Comparison of ENCODE assay signal across 1 cellular context in genomic region chr3:149223461-149223820, GRCh38.
TF ChIP-seq lines count a peak whose summit lies in the region.

No MANE protein-coding gene starts in this region.

TF ChIP-seq in HepG2, 621 proteins besides CTCF, POLR2A, EP300 and RAD21 (continued from another document):
- no peak for TF ChIP-seq ZNF350 (CRISPR knock-in tag; IDR thresholded peaks at IDR 0.05; ENCODE audit: borderline replicate concordance, low read depth)
- TF ChIP-seq NCOA1 (CRISPR knock-in tag; IDR thresholded peaks at IDR 0.05) = 0 out of 2 replicates have a peak, but pooled peaks have one; percentile 21
- TF ChIP-seq THRA (CRISPR knock-in tag; IDR thresholded peaks at IDR 0.05; ENCODE audit: borderline replicate concordance) = no peak
- TF ChIP-seq BCL3 (CRISPR knock-in tag; IDR thresholded peaks at IDR 0.05) = peak; percentile 29; the same call in 1 of the 2 replicates
- 0 out of 2 replicates have a peak, but pooled peaks have one; percentile 36 for TF ChIP-seq MYNN (CRISPR knock-in tag; IDR thresholded peaks at IDR 0.05; ENCODE audit: low read depth)
- no peak for TF ChIP-seq ZFX (CRISPR knock-in tag; IDR thresholded peaks at IDR 0.05; ENCODE audit: low read depth)
- TF ChIP-seq ZNF543 (CRISPR knock-in tag; IDR thresholded peaks at IDR 0.05) = 0 out of 2 replicates have a peak, but pooled peaks have one; percentile 11
- TF ChIP-seq ZNF383 (CRISPR knock-in tag; IDR thresholded peaks at IDR 0.05; ENCODE audit: borderline replicate concordance) = no peak
- no peak for TF ChIP-seq REXO4 (CRISPR knock-in tag; IDR thresholded peaks at IDR 0.05; ENCODE audit: borderline replicate concordance)
- no peak for TF ChIP-seq PRDM4 (CRISPR knock-in tag; IDR thresholded peaks at IDR 0.05; ENCODE audit: borderline replicate concordance)
- 0 out of 2 replicates have a peak, but pooled peaks have one; percentile 93 for TF ChIP-seq FOXO4 (CRISPR knock-in tag; conservative IDR thresholded peaks at IDR 0.05)
- TF ChIP-seq HDAC2 (CRISPR knock-in tag; IDR thresholded peaks at IDR 0.05) = no peak
- 0 out of 2 replicates have a peak, but pooled peaks have one; percentile 0 for TF ChIP-seq DMAP1 (CRISPR knock-in tag; IDR thresholded peaks at IDR 0.05)
- 0 out of 2 replicates have a peak, but pooled peaks have one; percentile 36 for TF ChIP-seq ZNF30 (CRISPR knock-in tag; IDR thresholded peaks at IDR 0.05)
- TF ChIP-seq POLR2AphosphoS5 (IDR thresholded peaks at IDR 0.05; ENCODE audit: low read depth, low read length) = 0 out of 2 replicates have a peak, but pooled peaks have one; percentile 0
- peak; percentile 73 for TF ChIP-seq ZBTB38 (CRISPR knock-in tag; IDR thresholded peaks at IDR 0.05)
- no peak for TF ChIP-seq SYNCRIP (IDR thresholded peaks at IDR 0.05; ENCODE audit: insufficient read depth, low read depth, low read length)
- no peak for TF ChIP-seq ZNF101 (CRISPR knock-in tag; IDR thresholded peaks at IDR 0.05; ENCODE audit: borderline replicate concordance, low read depth)
